8 cellular contexts compared by ENCODE assay signal in genomic region chr1:154962238-154962678, GRCh38. TPM values are rescaled to one million over a fixed set of nuclear protein-coding genes. Genes with fewer than 3 reads are reported as not detected.
A peak's percentile ranks its signal among the peaks of the same experiment; 100 is the strongest.
DNase-seq lines count a peak whose midpoint lies in the region; ATAC-seq and TF ChIP-seq lines count a peak whose summit lies in the region.

No MANE protein-coding gene starts in this region.

- peak; percentile 39 for DNase-seq in EH (ENCODE audit: low read depth)
- no peak for DNase-seq in SJSA1 (ENCODE audit: low read depth in 1 of 2, low spot score in 2 of 2)
- DNase-seq in epithelial cell of prostate (ENCODE audit: low read depth, low spot score): no peak
- DNase-seq in natural killer cell treated with Interleukin-12 subunit alpha and Interleukin-12 subunit beta and Interleukin-15 and Interleukin-18, amount 100 ng/mL, for 72 hours (ENCODE audit: low spot score): no peak
- DNase-seq in NCI-H128 (lab: John Stamatoyannopoulos, UW; ENCODE audit: unreplicated experiment): no peak

- H3K4me1 ChIP-seq in HEK293 (ENCODE audit: control insufficient read depth, insufficient read depth, low read length) (peaks cover 8% of the 10 kb centered on the region), SJSA1 (replicated peaks) (peaks cover 23% of the 10 kb centered on the region)

- no peaks in the 10 kb centered on the region for H3K27me3 Mint-ChIP-seq in natural killer cell treated with Interleukin-12 subunit alpha and Interleukin-12 subunit beta and Interleukin-15 and Interleukin-18, amount 100 ng/mL, for 72 hours

- H3K4me1 Mint-ChIP-seq in natural killer cell treated with Interleukin-12 subunit alpha and Interleukin-12 subunit beta and Interleukin-15 and Interleukin-18, amount 100 ng/mL, for 72 hours (ENCODE audit: low read depth in 2 of 2): peaks cover 28 to 29% of the 10 kb centered on the region in 2 donors

- no peaks in the 10 kb centered on the region for H3K27me3 ChIP-seq in SJSA1 (replicated peaks)

- no peaks in the 10 kb centered on the region for H3K9me3 Mint-ChIP-seq in natural killer cell treated with Interleukin-12 subunit alpha and Interleukin-12 subunit beta and Interleukin-15 and Interleukin-18, amount 100 ng/mL, for 72 hours

- H3K4me3 Mint-ChIP-seq in natural killer cell treated with Interleukin-12 subunit alpha and Interleukin-12 subunit beta and Interleukin-15 and Interleukin-18, amount 100 ng/mL, for 72 hours: peak overlapping the region; percentile 87

- H3K36me3 Mint-ChIP-seq in natural killer cell treated with Interleukin-12 subunit alpha and Interleukin-12 subunit beta and Interleukin-15 and Interleukin-18, amount 100 ng/mL, for 72 hours: peaks cover 6% of the 10 kb centered on the region

- ATAC-seq in natural killer cell treated with Interleukin-12 subunit alpha and Interleukin-12 subunit beta and Interleukin-15 and Interleukin-18, amount 100 ng/mL, for 72 hours: peak in 1 of 2 donors; percentile 9
- ATAC-seq in GM21423 (IDR thresholded peaks at IDR 0.05; ENCODE audit: unreplicated experiment): no peak
- ATAC-seq in HG03521 (IDR thresholded peaks at IDR 0.05; ENCODE audit: unreplicated experiment): no peak

- CTCF ChIA-PET in HEK293 (lab: Yijun Ruan, JAX): interaction anchor here (0.6 to 2.5 kb wide), 7 partner anchors 8 to 799 kb away, joined by 3 to 16 read pairs (median 5); partner anchors contain the start of gene FLAD1

- H3K4me3 ChIP-seq in HEK293 (ENCODE audit: low read depth, low read length) (peak overlapping the region; percentile 90), SJSA1 (peak overlapping the region; percentile 97)

- TF ChIP-seq CTCF in HEK293 (tag by site-specific recombination; IDR thresholded peaks at IDR 0.05): no peak

- peak overlapping the region; percentile 94 for H3K27ac ChIP-seq in HEK293 (ENCODE audit: extremely low read depth, low read depth, low read length)
- H3K27ac ChIP-seq in SJSA1: peak overlapping the region; percentile 96
- H3K27ac ChIP-seq in epithelial cell of prostate: peak overlapping the region; percentile 92

- no peaks in the 10 kb centered on the region for H3K9me3 ChIP-seq in HEK293 (ENCODE audit: control insufficient read depth, insufficient read depth, low read depth, low read length)
- H3K9me3 ChIP-seq in SJSA1 (replicated peaks): peaks cover 6% of the 10 kb centered on the region

- POLR2A ChIA-PET in HEK293 (lab: Yijun Ruan, JAX): interaction anchor here (1.2 to 2.9 kb wide), 6 partner anchors 10 to 97 kb away, joined by 3 to 69 read pairs (median 6); partner anchors contain the start of genes FLAD1 and SHC1

- H3K27ac Mint-ChIP-seq in natural killer cell treated with Interleukin-12 subunit alpha and Interleukin-12 subunit beta and Interleukin-15 and Interleukin-18, amount 100 ng/mL, for 72 hours: peak overlapping the region; percentile 78 to 81

- H3K36me3 ChIP-seq in HEK293 (ENCODE audit: control insufficient read depth in 2 of 2, insufficient read depth in 1 of 2, low read length in 2 of 2): peaks cover 3 to 66% of the 10 kb centered on the region in 2 experiments
- H3K36me3 ChIP-seq in SJSA1: peaks cover 83% of the 10 kb centered on the region

TF ChIP-seq in HEK293, 187 proteins besides CTCF, POLR2A, EP300 and RAD21 (continues in another document):
- TF ChIP-seq KLF8 (tag by site-specific recombination; IDR thresholded peaks at IDR 0.05): no peak
- no peak for TF ChIP-seq ZNF530 (tag by site-specific recombination; IDR thresholded peaks at IDR 0.05; ENCODE audit: low read depth)
- TF ChIP-seq YY1 (tag by site-specific recombination; IDR thresholded peaks at IDR 0.05): no peak
- TF ChIP-seq OVOL3 (tag by site-specific recombination; IDR thresholded peaks at IDR 0.05): peak; percentile 9; the same call in 1 of the 2 replicates
- TF ChIP-seq PRDM10 (tag by site-specific recombination; IDR thresholded peaks at IDR 0.05): no peak
- TF ChIP-seq ZNF335 (tag by site-specific recombination; conservative IDR thresholded peaks at IDR 0.05): peak; percentile 88
- no peak for TF ChIP-seq ZNF2 (tag by site-specific recombination; IDR thresholded peaks at IDR 0.05)
- no peak for TF ChIP-seq KLF7 (tag by site-specific recombination; IDR thresholded peaks at IDR 0.05; ENCODE audit: borderline replicate concordance)
- no peak for TF ChIP-seq ZNF24 (tag by site-specific recombination; IDR thresholded peaks at IDR 0.05)
- TF ChIP-seq ZNF747 (tag by site-specific recombination; IDR thresholded peaks at IDR 0.05): no peak
- no peak for TF ChIP-seq ZNF624 (tag by site-specific recombination; IDR thresholded peaks at IDR 0.05)
- no peak for TF ChIP-seq ZNF266 (tag by site-specific recombination; IDR thresholded peaks at IDR 0.05; ENCODE audit: low read depth)
- peak; percentile 15; the same call in 1 of the 2 replicates for TF ChIP-seq BCL11A (tag by site-specific recombination; IDR thresholded peaks at IDR 0.05; ENCODE audit: low read depth)
- TF ChIP-seq, protein P1, sequence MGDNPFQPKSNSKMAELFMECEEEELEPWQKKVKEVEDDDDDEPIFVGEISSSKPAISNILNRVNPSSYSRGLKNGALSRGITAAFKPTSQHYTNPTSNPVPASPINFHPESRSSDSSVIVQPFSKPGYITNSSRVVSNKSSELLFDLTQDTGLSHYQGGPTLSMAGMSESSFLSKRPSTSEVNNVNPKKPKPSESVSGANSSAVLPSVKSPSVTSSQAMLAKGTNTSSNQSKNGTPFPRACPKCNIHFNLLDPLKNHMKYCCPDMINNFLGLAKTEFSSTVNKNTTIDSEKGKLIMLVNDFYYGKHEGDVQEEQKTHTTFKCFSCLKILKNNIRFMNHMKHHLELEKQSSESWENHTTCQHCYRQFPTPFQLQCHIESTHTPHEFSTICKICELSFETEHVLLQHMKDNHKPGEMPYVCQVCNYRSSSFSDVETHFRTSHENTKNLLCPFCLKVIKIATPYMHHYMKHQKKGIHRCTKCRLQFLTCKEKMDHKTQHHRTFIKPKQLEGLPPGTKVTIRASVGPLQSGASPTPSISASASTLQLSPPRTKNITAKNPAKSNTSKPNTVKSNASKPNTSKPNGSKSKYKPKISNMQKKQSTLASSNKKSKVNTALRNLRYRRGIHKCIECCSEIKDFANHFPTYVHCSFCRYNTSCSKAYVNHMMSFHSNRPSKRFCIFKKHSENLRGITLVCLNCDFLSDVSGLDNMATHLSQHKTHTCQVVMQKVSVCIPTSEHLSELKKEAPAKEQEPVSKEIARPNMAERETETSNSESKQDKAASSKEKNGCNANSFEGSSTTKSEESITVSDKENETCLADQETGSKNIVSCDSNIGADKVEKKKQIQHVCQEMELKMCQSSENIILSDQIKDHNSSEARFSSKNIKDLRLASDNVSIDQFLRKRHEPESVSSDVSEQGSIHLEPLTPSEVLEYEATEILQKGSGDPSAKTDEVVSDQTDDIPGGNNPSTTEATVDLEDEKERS (tag by site-specific recombination; IDR thresholded peaks at IDR 0.05): no peak
- TF ChIP-seq ZNF549 (tag by site-specific recombination; IDR thresholded peaks at IDR 0.05): no peak
- TF ChIP-seq ZBTB7A (tag by site-specific recombination; IDR thresholded peaks at IDR 0.05; ENCODE audit: low read depth): peak; percentile 36; the same call in 1 of the 2 replicates

RNA-seq across cellular contexts. Expression of gene PYGO2, which starts 0.7 kb away (rescaled TPM):
- 18.0 and 20.0 TPM in 2 replicates for total RNA-seq in SJSA1 (2014; rRNA removed; shearing (Covaris generic))
- 10 to 100 TPM; 27.4 to 36.0 TPM for total RNA-seq in natural killer cell treated with Interleukin-12 subunit alpha and Interleukin-12 subunit beta and Interleukin-15 and Interleukin-18, amount 100 ng/mL, for 72 hours

RNA-seq across cellular contexts. Expression of gene PBXIP1, which starts 6.4 kb away (rescaled TPM):
- total RNA-seq in SJSA1 (2014; rRNA removed; shearing (Covaris generic)): 25.2 and 30.2 TPM in 2 replicates
- total RNA-seq in natural killer cell treated with Interleukin-12 subunit alpha and Interleukin-12 subunit beta and Interleukin-15 and Interleukin-18, amount 100 ng/mL, for 72 hours: 10 to 100 TPM; 28.9 to 40.7 TPM

RNA-seq across cellular contexts. Expression of gene SHC1, which starts 8.3 kb away (rescaled TPM):
- total RNA-seq in SJSA1 (2014; rRNA removed; shearing (Covaris generic)): 101 and 155 TPM in 2 replicates
- total RNA-seq in natural killer cell treated with Interleukin-12 subunit alpha and Interleukin-12 subunit beta and Interleukin-15 and Interleukin-18, amount 100 ng/mL, for 72 hours: 10 to 100 TPM; 72.3 to 72.7 TPM

RNA-seq across cellular contexts. Expression of gene CKS1B, which starts 12.2 kb away (rescaled TPM):
- 290 and 338 TPM in 2 replicates for total RNA-seq in SJSA1 (2014; rRNA removed; shearing (Covaris generic))
- total RNA-seq in natural killer cell treated with Interleukin-12 subunit alpha and Interleukin-12 subunit beta and Interleukin-15 and Interleukin-18, amount 100 ng/mL, for 72 hours: 10 to 100 TPM; 52.4 to 72.9 TPM

RNA-seq across cellular contexts. Expression of gene FLAD1, which starts 20.9 kb away (rescaled TPM):
- 15.4 and 23.7 TPM in 2 replicates for total RNA-seq in SJSA1 (2014; rRNA removed; shearing (Covaris generic))
- total RNA-seq in natural killer cell treated with Interleukin-12 subunit alpha and Interleukin-12 subunit beta and Interleukin-15 and Interleukin-18, amount 100 ng/mL, for 72 hours: 10 to 100 TPM; 53.1 to 84.2 TPM
